16 cellular contexts compared by ENCODE assay signal in the genomic region with DNA sequence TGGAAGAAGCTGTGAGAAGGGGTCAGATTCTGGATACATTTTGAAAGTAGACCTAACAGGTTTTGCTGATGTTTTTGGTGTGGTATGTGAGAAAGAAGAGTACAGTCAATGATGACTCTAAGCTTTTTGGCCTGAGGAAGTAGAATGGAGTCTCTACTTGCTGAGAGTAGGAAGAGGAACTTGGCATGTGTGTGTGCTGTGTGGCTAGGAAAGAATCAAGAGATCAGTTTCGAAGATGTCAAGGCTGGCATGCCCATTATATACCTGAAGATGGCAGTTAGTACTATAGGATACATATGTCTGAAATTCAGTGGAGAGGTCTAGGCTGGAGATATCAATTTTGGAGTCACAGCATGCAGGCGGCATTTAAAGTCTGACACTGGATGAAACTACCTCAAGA.
"Had no signal": no experiment of that assay in that cellular context is flagged by ENCODE, and none has a peak within 500 bp of the region (broad histone marks: within the 10 kb centered on the region; RNA-seq: fewer than 3 reads in every experiment).

No MANE protein-coding gene starts in this region.

- H3K4me3 ChIP-seq: esophagus squamous epithelium, heart right ventricle, left lung, tibial artery had no signal

- DNase-seq: activated CD4-positive, alpha-beta T cell treated with anti-CD3 and anti-CD28 coated beads, Interleukin-2, amount 50 U/mL, for 1 hour; activated CD4-positive, CD25-positive, alpha-beta regulatory T cell treated with anti-CD3 and anti-CD28 coated beads, Interleukin-2, amount 50 U/mL, for 72 hours; activated CD8-positive, alpha-beta memory T cell treated with anti-CD3 and anti-CD28 coated beads, Interleukin-2, amount 50 U/mL, for 48 hours; activated effector memory CD4-positive, alpha-beta T cell treated with Interleukin-2 at 50 U/mL for 16 hours; activated naive CD4-positive, alpha-beta T cell treated with anti-CD3 and anti-CD28 coated beads, Interleukin-2, amount 10 ng/mL, durations not matched to agents 7 days and 5 days; activated naive CD8-positive, alpha-beta T cell treated with anti-CD3 and anti-CD28 coated beads, Interleukin-2, amount 50 U/mL, for 24 hours; activated T-cell treated with anti-CD3 and anti-CD28 coated beads, Interleukin-2, amount 50 U/mL, for 48 hours; anterior cingulate cortex; brain microvascular endothelial cell; effector CD8-positive, alpha-beta T cell; esophagus squamous epithelium; heart right ventricle; left lung; retina; stimulated activated naive CD4-positive, alpha-beta T cell treated with Interleukin-2 at 50 U/mL for 16 hours; tibial artery had no signal

- H3K27me3 ChIP-seq: esophagus squamous epithelium, heart right ventricle, left lung had no signal

- H3K36me3 ChIP-seq: brain microvascular endothelial cell, esophagus squamous epithelium, heart right ventricle, left lung, tibial artery had no signal
